In genomic region chr4:189850239-189850856, GRCh38 we compare ENCODE assay signal across 16 cellular contexts.
"Had no signal": no experiment of that assay in that cellular context is flagged by ENCODE, and none has a peak within 500 bp of the region (broad histone marks: within the 10 kb centered on the region; RNA-seq: fewer than 3 reads in every experiment).

No MANE protein-coding gene starts in this region.

- H3K27me3 ChIP-seq: breast epithelium, hepatocyte, spleen, upper lobe of right lung had no signal

- H3K4me1 Mint-ChIP-seq: endodermal cell, neural crest cell had no signal

- H3K4me3 ChIP-seq: breast epithelium, hepatocyte, spleen, upper lobe of right lung had no signal

- ATAC-seq: sciatic nerve, upper lobe of right lung had no signal

- H3K27ac ChIP-seq: breast epithelium, hepatocyte, spleen, upper lobe of right lung had no signal

- H3K36me3 ChIP-seq: breast epithelium, upper lobe of right lung had no signal

- DNase-seq: activated CD4-positive, alpha-beta T cell treated with anti-CD3 and anti-CD28 coated beads, Interleukin-2, amount 50 U/mL, for 4 hours; activated CD4-positive, CD25-positive, alpha-beta regulatory T cell treated with anti-CD3 and anti-CD28 coated beads, Interleukin-2, amount 50 U/mL, for 72 hours; activated effector memory CD4-positive, alpha-beta T cell treated with anti-CD3 and anti-CD28 coated beads, Interleukin-2, amount 50 U/mL, for 16 hours; activated T-cell treated with anti-CD3 and anti-CD28 coated beads, Interleukin-2, amount 50 U/mL, for 1 hour; amygdala; endodermal cell; kidney; spleen; stimulated activated CD4-positive, alpha-beta T cell treated with anti-CD3 and anti-CD28 coated beads, Interleukin-1b, Interleukin-23, amount 100 ng/mL, for 48 hours; stimulated activated naive CD4-positive, alpha-beta T cell treated with Interleukin-2 at 50 U/mL for 16 hours; upper lobe of right lung had no signal

- H3K27ac Mint-ChIP-seq: activated naive CD8-positive, alpha-beta T cell; endodermal cell had no signal

- H3K4me3 Mint-ChIP-seq: activated naive CD8-positive, alpha-beta T cell; endodermal cell; neural crest cell had no signal

- H3K27me3 Mint-ChIP-seq: activated naive CD8-positive, alpha-beta T cell had no signal
